Comparison of ENCODE assay signal across 1 cellular context in genomic region chr7:102433319-102434038, GRCh38.
TF ChIP-seq lines count a peak whose summit lies in the region.

TSS of gene ORAI2 (plus strand) at chr7:102433575. CDS start at chr7:102438957, 5,382 bp downstream.

TF ChIP-seq in K562, 482 proteins besides CTCF, POLR2A, EP300 and RAD21 (continued from another document and continues in another):
- peak; percentile 13 for TF ChIP-seq HMGN3 (IDR thresholded peaks at IDR 0.05; ENCODE audit: borderline replicate concordance, extremely low read depth, insufficient read length, low read depth, low read length)
- TF ChIP-seq, protein P1, sequence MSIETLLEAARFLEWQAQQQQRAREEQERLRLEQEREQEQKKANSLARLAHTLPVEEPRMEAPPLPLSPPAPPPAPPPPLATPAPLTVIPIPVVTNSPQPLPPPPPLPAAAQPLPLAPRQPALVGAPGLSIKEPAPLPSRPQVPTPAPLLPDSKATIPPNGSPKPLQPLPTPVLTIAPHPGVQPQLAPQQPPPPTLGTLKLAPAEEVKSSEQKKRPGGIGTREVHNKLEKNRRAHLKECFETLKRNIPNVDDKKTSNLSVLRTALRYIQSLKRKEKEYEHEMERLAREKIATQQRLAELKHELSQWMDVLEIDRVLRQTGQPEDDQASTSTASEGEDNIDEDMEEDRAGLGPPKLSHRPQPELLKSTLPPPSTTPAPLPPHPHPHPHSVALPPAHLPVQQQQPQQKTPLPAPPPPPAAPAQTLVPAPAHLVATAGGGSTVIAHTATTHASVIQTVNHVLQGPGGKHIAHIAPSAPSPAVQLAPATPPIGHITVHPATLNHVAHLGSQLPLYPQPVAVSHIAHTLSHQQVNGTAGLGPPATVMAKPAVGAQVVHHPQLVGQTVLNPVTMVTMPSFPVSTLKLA (conservative IDR thresholded peaks at IDR 0.05): peak in 1 of 2 experiments; percentile 53; a peak in 2 of 4 replicates
- TF ChIP-seq ZNF445 (CRISPR knock-in tag; IDR thresholded peaks at IDR 0.05; ENCODE audit: low read depth): no peak
- peak; percentile 65 for TF ChIP-seq GABPA (tag; conservative IDR thresholded peaks at IDR 0.05; ENCODE audit: low read depth)
- TF ChIP-seq, protein P2, sequence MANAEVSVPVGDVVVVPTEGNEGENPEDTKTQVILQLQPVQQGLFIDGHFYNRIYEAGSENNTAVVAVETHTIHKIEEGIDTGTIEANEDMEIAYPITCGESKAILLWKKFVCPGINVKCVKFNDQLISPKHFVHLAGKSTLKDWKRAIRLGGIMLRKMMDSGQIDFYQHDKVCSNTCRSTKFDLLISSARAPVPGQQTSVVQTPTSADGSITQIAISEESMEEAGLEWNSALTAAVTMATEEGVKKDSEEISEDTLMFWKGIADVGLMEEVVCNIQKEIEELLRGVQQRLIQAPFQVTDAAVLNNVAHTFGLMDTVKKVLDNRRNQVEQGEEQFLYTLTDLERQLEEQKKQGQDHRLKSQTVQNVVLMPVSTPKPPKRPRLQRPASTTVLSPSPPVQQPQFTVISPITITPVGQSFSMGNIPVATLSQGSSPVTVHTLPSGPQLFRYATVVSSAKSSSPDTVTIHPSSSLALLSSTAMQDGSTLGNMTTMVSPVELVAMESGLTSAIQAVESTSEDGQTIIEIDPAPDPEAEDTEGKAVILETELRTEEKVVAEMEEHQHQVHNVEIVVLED (CRISPR knock-in tag; IDR thresholded peaks at IDR 0.05): 0 out of 2 replicates have a peak, but pooled peaks have one; percentile 34
- TF ChIP-seq KLF13 (tag; IDR thresholded peaks at IDR 0.05; ENCODE audit: borderline replicate concordance, low read depth): no peak
- TF ChIP-seq, protein P3, sequence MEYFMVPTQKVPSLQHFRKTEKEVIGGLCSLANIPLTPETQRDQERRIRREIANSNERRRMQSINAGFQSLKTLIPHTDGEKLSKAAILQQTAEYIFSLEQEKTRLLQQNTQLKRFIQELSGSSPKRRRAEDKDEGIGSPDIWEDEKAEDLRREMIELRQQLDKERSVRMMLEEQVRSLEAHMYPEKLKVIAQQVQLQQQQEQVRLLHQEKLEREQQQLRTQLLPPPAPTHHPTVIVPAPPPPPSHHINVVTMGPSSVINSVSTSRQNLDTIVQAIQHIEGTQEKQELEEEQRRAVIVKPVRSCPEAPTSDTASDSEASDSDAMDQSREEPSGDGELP (CRISPR knock-in tag; IDR thresholded peaks at IDR 0.05; ENCODE audit: borderline replicate concordance): peak; percentile 34; the same call in 1 of the 2 replicates
- no peak for TF ChIP-seq ZNF384 (IDR thresholded peaks at IDR 0.05; ENCODE audit: low read depth, low read length)
- TF ChIP-seq, protein P4, sequence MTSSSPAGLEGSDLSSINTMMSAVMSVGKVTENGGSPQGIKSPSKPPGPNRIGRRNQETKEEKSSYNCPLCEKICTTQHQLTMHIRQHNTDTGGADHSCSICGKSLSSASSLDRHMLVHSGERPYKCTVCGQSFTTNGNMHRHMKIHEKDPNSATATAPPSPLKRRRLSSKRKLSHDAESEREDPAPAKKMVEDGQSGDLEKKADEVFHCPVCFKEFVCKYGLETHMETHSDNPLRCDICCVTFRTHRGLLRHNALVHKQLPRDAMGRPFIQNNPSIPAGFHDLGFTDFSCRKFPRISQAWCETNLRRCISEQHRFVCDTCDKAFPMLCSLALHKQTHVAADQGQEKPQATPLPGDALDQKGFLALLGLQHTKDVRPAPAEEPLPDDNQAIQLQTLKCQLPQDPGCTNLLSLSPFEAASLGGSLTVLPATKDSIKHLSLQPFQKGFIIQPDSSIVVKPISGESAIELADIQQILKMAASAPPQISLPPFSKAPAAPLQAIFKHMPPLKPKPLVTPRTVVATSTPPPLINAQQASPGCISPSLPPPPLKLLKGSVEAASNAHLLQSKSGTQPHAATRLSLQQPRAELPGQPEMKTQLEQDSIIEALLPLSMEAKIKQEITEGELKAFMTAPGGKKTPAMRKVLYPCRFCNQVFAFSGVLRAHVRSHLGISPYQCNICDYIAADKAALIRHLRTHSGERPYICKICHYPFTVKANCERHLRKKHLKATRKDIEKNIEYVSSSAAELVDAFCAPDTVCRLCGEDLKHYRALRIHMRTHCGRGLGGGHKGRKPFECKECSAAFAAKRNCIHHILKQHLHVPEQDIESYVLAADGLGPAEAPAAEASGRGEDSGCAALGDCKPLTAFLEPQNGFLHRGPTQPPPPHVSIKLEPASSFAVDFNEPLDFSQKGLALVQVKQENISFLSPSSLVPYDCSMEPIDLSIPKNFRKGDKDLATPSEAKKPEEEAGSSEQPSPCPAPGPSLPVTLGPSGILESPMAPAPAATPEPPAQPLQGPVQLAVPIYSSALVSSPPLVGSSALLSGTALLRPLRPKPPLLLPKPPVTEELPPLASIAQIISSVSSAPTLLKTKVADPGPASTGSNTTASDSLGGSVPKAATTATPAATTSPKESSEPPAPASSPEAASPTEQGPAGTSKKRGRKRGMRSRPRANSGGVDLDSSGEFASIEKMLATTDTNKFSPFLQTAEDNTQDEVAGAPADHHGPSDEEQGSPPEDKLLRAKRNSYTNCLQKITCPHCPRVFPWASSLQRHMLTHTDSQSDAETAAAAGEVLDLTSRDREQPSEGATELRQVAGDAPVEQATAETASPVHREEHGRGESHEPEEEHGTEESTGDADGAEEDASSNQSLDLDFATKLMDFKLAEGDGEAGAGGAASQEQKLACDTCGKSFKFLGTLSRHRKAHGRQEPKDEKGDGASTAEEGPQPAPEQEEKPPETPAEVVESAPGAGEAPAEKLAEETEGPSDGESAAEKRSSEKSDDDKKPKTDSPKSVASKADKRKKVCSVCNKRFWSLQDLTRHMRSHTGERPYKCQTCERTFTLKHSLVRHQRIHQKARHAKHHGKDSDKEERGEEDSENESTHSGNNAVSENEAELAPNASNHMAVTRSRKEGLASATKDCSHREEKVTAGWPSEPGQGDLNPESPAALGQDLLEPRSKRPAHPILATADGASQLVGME (CRISPR knock-in tag; IDR thresholded peaks at IDR 0.05): peak; percentile 16; the same call in 1 of the 2 replicates
- TF ChIP-seq ARID3B (CRISPR knock-in tag; IDR thresholded peaks at IDR 0.05; ENCODE audit: borderline replicate concordance): no peak
- TF ChIP-seq CBX3 (IDR thresholded peaks at IDR 0.05; ENCODE audit: borderline replicate concordance in 1 of 2, low read length in 2 of 2): no peak
- 0 out of 2 replicates have a peak, but pooled peaks have one; percentile 8 for TF ChIP-seq ATF7 (IDR thresholded peaks at IDR 0.05)
- TF ChIP-seq, protein P5, sequence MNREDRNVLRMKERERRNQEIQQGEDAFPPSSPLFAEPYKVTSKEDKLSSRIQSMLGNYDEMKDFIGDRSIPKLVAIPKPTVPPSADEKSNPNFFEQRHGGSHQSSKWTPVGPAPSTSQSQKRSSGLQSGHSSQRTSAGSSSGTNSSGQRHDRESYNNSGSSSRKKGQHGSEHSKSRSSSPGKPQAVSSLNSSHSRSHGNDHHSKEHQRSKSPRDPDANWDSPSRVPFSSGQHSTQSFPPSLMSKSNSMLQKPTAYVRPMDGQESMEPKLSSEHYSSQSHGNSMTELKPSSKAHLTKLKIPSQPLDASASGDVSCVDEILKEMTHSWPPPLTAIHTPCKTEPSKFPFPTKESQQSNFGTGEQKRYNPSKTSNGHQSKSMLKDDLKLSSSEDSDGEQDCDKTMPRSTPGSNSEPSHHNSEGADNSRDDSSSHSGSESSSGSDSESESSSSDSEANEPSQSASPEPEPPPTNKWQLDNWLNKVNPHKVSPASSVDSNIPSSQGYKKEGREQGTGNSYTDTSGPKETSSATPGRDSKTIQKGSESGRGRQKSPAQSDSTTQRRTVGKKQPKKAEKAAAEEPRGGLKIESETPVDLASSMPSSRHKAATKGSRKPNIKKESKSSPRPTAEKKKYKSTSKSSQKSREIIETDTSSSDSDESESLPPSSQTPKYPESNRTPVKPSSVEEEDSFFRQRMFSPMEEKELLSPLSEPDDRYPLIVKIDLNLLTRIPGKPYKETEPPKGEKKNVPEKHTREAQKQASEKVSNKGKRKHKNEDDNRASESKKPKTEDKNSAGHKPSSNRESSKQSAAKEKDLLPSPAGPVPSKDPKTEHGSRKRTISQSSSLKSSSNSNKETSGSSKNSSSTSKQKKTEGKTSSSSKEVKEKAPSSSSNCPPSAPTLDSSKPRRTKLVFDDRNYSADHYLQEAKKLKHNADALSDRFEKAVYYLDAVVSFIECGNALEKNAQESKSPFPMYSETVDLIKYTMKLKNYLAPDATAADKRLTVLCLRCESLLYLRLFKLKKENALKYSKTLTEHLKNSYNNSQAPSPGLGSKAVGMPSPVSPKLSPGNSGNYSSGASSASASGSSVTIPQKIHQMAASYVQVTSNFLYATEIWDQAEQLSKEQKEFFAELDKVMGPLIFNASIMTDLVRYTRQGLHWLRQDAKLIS (CRISPR knock-in tag; IDR thresholded peaks at IDR 0.05): 0 out of 2 replicates have a peak, but pooled peaks have one; percentile 30
- peak; percentile 91 for TF ChIP-seq BHLHE40 (IDR thresholded peaks at IDR 0.05; ENCODE audit: low read length)
- no peak for TF ChIP-seq ZNF584 (CRISPR knock-in tag; IDR thresholded peaks at IDR 0.05; ENCODE audit: low read depth)
- no peak for TF ChIP-seq ILK (tag; IDR thresholded peaks at IDR 0.05; ENCODE audit: borderline replicate concordance, low read depth)
- TF ChIP-seq E2F6 (IDR thresholded peaks at IDR 0.05; ENCODE audit: borderline replicate concordance in 1 of 2, extremely low read depth in 1 of 2, insufficient read depth in 1 of 2, insufficient read length in 1 of 2, low read depth in 1 of 2, low read length in 1 of 2, poor library complexity in 1 of 2, severe bottlenecking in 1 of 2): peak; percentile 74
- no peak for TF ChIP-seq CCAR2 (IDR thresholded peaks at IDR 0.05; ENCODE audit: low read depth, low read length)
- no peak for TF ChIP-seq ZNF347 (CRISPR knock-in tag; IDR thresholded peaks at IDR 0.05; ENCODE audit: low read depth)
- TF ChIP-seq NCOA1 (IDR thresholded peaks at IDR 0.05; ENCODE audit: low read depth): no peak
- no peak for TF ChIP-seq CBX1 (IDR thresholded peaks at IDR 0.05; ENCODE audit: low read depth)
- TF ChIP-seq, protein P6, sequence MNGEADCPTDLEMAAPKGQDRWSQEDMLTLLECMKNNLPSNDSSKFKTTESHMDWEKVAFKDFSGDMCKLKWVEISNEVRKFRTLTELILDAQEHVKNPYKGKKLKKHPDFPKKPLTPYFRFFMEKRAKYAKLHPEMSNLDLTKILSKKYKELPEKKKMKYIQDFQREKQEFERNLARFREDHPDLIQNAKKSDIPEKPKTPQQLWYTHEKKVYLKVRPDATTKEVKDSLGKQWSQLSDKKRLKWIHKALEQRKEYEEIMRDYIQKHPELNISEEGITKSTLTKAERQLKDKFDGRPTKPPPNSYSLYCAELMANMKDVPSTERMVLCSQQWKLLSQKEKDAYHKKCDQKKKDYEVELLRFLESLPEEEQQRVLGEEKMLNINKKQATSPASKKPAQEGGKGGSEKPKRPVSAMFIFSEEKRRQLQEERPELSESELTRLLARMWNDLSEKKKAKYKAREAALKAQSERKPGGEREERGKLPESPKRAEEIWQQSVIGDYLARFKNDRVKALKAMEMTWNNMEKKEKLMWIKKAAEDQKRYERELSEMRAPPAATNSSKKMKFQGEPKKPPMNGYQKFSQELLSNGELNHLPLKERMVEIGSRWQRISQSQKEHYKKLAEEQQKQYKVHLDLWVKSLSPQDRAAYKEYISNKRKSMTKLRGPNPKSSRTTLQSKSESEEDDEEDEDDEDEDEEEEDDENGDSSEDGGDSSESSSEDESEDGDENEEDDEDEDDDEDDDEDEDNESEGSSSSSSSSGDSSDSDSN (IDR thresholded peaks at IDR 0.05; ENCODE audit: borderline replicate concordance in 1 of 2, low read depth in 2 of 2, low read length in 2 of 2): no peak
- TF ChIP-seq C11orf30 (IDR thresholded peaks at IDR 0.05; ENCODE audit: low read depth): no peak
- peak; percentile 21; the same call in 1 of the 2 replicates for TF ChIP-seq ATF3 (IDR thresholded peaks at IDR 0.05)
- TF ChIP-seq ATF3 (CRISPR knock-in tag; conservative IDR thresholded peaks at IDR 0.05): no peak
- no peak for TF ChIP-seq ZNF778 (CRISPR knock-in tag; IDR thresholded peaks at IDR 0.05)
- TF ChIP-seq BMI1 (IDR thresholded peaks at IDR 0.05; ENCODE audit: low read length): peak; percentile 59; the same call in 1 of the 2 replicates
- TF ChIP-seq TCFL5 (CRISPR knock-in tag; conservative IDR thresholded peaks at IDR 0.05): no peak
- no peak for TF ChIP-seq ESRRB (CRISPR knock-in tag; IDR thresholded peaks at IDR 0.05; ENCODE audit: borderline replicate concordance)
- TF ChIP-seq BACH1 (tag; IDR thresholded peaks at IDR 0.05): no peak
- no peak for TF ChIP-seq ZNF354B (CRISPR knock-in tag; IDR thresholded peaks at IDR 0.05)
- TF ChIP-seq, protein P7, sequence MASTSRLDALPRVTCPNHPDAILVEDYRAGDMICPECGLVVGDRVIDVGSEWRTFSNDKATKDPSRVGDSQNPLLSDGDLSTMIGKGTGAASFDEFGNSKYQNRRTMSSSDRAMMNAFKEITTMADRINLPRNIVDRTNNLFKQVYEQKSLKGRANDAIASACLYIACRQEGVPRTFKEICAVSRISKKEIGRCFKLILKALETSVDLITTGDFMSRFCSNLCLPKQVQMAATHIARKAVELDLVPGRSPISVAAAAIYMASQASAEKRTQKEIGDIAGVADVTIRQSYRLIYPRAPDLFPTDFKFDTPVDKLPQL (IDR thresholded peaks at IDR 0.05; ENCODE audit: extremely low read depth, insufficient read length): no peak
- TF ChIP-seq ZNF740 (CRISPR knock-in tag; IDR thresholded peaks at IDR 0.05): 0 out of 2 replicates have a peak, but pooled peaks have one; percentile 1
- peak in 1 of 2 experiments; percentile 91; a peak in 2 of 4 replicates for TF ChIP-seq ZNF740 (tag; IDR thresholded peaks at IDR 0.05)
